ENCODE assay signal across 11 cellular contexts in the genomic region with DNA sequence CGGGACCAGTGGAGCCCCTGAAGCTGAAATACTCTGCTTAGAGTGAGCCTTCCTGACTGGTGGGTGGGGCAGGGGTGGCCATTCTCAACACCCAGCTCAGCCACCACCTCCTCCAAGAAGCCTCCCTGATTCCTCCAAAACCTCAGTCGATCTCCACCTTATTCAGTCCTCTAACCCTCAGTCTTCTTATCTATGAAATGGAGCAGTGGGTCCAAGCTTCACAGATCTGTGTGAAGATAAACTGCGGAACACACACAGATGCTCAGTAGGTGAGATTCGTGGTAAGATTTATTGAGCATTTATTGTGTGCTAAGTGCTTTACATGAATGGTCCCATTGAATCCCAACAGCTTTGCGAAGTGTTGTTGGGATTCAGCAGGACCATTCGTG.
A peak's percentile ranks its signal among the peaks of the same experiment; 100 is the strongest.
DNase-seq lines count a peak whose midpoint lies in the region; ATAC-seq and TF ChIP-seq lines count a peak whose summit lies in the region.
"Had no signal": no experiment of that assay in that cellular context is flagged by ENCODE, and none has a peak within 500 bp of the region (broad histone marks: within the 10 kb centered on the region; RNA-seq: fewer than 3 reads in every experiment).

No MANE protein-coding gene starts in this region.

- H3K36me3 Mint-ChIP-seq in activated naive CD8-positive, alpha-beta T cell treated with anti-CD3 and anti-CD28 coated beads, Interleukin-2, amount 10 ng/mL, durations not matched to agents 7 days and 5 days, result no peaks in the 10 kb centered on the region
- H3K36me3 Mint-ChIP-seq in naive B cell, result no peaks in the 10 kb centered on the region

- H3K9ac ChIP-seq in BLaER1, result peak overlapping the region; percentile 51; the same call in 1 of the 2 replicates

- peak overlapping the region; percentile 83 for H3K4me3 Mint-ChIP-seq in activated naive CD8-positive, alpha-beta T cell treated with anti-CD3 and anti-CD28 coated beads, Interleukin-2, amount 10 ng/mL, durations not matched to agents 7 days and 5 days
- H3K4me3 Mint-ChIP-seq in naive B cell, result peak overlapping the region in 7 of 8 donors; percentile 42 to 83 (median 69)

- H3K9me3 ChIP-seq in BLaER1, result no peaks in the 10 kb centered on the region
- H3K9me3 ChIP-seq: HAP-1, prostate gland had no signal

- peak overlapping the region; percentile 97 for H3K27ac Mint-ChIP-seq in activated naive CD8-positive, alpha-beta T cell treated with anti-CD3 and anti-CD28 coated beads, Interleukin-2, amount 10 ng/mL, durations not matched to agents 7 days and 5 days
- H3K27ac Mint-ChIP-seq in naive B cell, result peak overlapping the region; percentile 94 to 99 (median 97)

- DNase-seq in HL-60 (ENCODE audit: low read depth in 1 of 2, low spot score in 1 of 2), result no peak
- DNase-seq in activated naive CD8-positive, alpha-beta T cell treated with anti-CD3 and anti-CD28 coated beads, Interleukin-2, amount 10 ng/mL, durations not matched to agents 7 days and 5 days, result no peak
- no peak for DNase-seq in naive B cell
- DNase-seq in NCI-H2107 (lab: John Stamatoyannopoulos, UW), result no peak
- DNase-seq in left lobe of liver (ENCODE audit: low spot score), result no peak
- DNase-seq: SHP77 treated with DMSO at 0.1 percent for 48 hours had no signal

- POLR2A ChIA-PET in activated naive CD8-positive, alpha-beta T cell treated with anti-CD3 and anti-CD28 coated beads, Interleukin-2, amount 10 ng/mL, durations not matched to agents 7 days and 5 days (lab: Charles Lee), result interaction anchor here (1.0 to 10.6 kb wide), 20 partner anchors 9 to 95 kb away, joined by 3 to 215 read pairs (median 10); a partner anchor contains a TSS

- H4K20me1 ChIP-seq in BLaER1, result no peaks in the 10 kb centered on the region

- H3K27me3 ChIP-seq in BLaER1, result no peaks in the 10 kb centered on the region
- H3K27me3 ChIP-seq in HL-60 (ENCODE audit: insufficient read depth, poor library complexity, severe bottlenecking), result no peaks in the 10 kb centered on the region

- peak overlapping the region; percentile 89 for H3K4me2 ChIP-seq in BLaER1

- H3K27me3 Mint-ChIP-seq in activated naive CD8-positive, alpha-beta T cell treated with anti-CD3 and anti-CD28 coated beads, Interleukin-2, amount 10 ng/mL, durations not matched to agents 7 days and 5 days, result no peaks in the 10 kb centered on the region
- H3K27me3 Mint-ChIP-seq in naive B cell, result no peaks in the 10 kb centered on the region

- H3K9me3 Mint-ChIP-seq in activated naive CD8-positive, alpha-beta T cell treated with anti-CD3 and anti-CD28 coated beads, Interleukin-2, amount 10 ng/mL, durations not matched to agents 7 days and 5 days, result no peaks in the 10 kb centered on the region
- no peaks in the 10 kb centered on the region for H3K9me3 Mint-ChIP-seq in naive B cell

- H3K36me3 ChIP-seq in BLaER1, result no peaks in the 10 kb centered on the region
- H3K36me3 ChIP-seq: HAP-1, prostate gland had no signal

- H3K4me1 ChIP-seq in BLaER1, result peaks cover 94% of the 10 kb centered on the region
- H3K4me1 ChIP-seq: HAP-1, prostate gland had no signal

- H3K27ac ChIP-seq in BLaER1 (peak overlapping the region; percentile 77), HL-60 (replicated peaks) (peak overlapping the region; percentile 87)
- H3K27ac ChIP-seq: prostate gland had no signal

- peaks cover 84% of the 10 kb centered on the region for H3K4me1 Mint-ChIP-seq in activated naive CD8-positive, alpha-beta T cell treated with anti-CD3 and anti-CD28 coated beads, Interleukin-2, amount 10 ng/mL, durations not matched to agents 7 days and 5 days
- peaks cover 39 to 74% (median 45%) of the 10 kb centered on the region in 3 donors for H3K4me1 Mint-ChIP-seq in naive B cell

- ATAC-seq in activated naive CD8-positive, alpha-beta T cell treated with anti-CD3 and anti-CD28 coated beads, Interleukin-2, amount 10 ng/mL, durations not matched to agents 7 days and 5 days (ENCODE audit: low read depth), result no peak
- ATAC-seq in naive B cell (ENCODE audit: low read depth in 2 of 2), result no peak
- ATAC-seq in HG02759 (IDR thresholded peaks at IDR 0.05; ENCODE audit: unreplicated experiment), result no peak
- ATAC-seq in HG03095 (IDR thresholded peaks at IDR 0.05; ENCODE audit: unreplicated experiment), result no peak
- ATAC-seq in left lobe of liver, result no peak

- H3K4me3 ChIP-seq in BLaER1, result no peak overlapping the region
- H3K4me3 ChIP-seq in HL-60 (replicated peaks; ENCODE audit: insufficient read depth, low read length), result no peak overlapping the region
- H3K4me3 ChIP-seq: HAP-1, prostate gland had no signal

- TF ChIP-seq CTCF in HL-60 (IDR thresholded peaks at IDR 0.05; ENCODE audit: insufficient read depth, low read length), result no peak
